20 cellular contexts compared by ENCODE assay signal in genomic region chr11:2998073-2998850, GRCh38. TPM values are rescaled to one million over a fixed set of nuclear protein-coding genes. Genes with fewer than 3 reads are reported as not detected.
DNase-seq lines count a peak whose midpoint lies in the region; ATAC-seq and FAIRE-seq lines count a peak whose summit lies in the region.
"Had no signal": no experiment of that assay in that cellular context is flagged by ENCODE, and none has a peak within 500 bp of the region (broad histone marks: within the 10 kb centered on the region; RNA-seq: fewer than 3 reads in every experiment).

No MANE protein-coding gene starts in this region.

- peak; percentile 33 for DNase-seq in NCI-H82 (lab: John Stamatoyannopoulos, UW)
- no peak for DNase-seq in NCI-H82 treated with DMSO at 0.1 percent for 48 hours (lab: John Stamatoyannopoulos, UW; ENCODE audit: unreplicated experiment)
- peak; percentile 28 for DNase-seq in NCI-H524 treated with DMSO at 0.1 percent for 48 hours (lab: John Stamatoyannopoulos, UW)
- DNase-seq in small intestine, result peak; percentile 47
- DNase-seq in stimulated activated naive B cell treated with anti-CD40 and anti-IgM and Interleukin-4, amounts not matched to agents 10 μg/mL and 1 μg/mL and 100 μg/mL, for 72 hours, result no peak
- DNase-seq in occipital lobe (lab: John Stamatoyannopoulos, UW), result no peak
- DNase-seq in frontal cortex (ENCODE audit: low spot score in 2 of 2), result no peak
- DNase-seq: activated CD4-positive, alpha-beta T cell treated with anti-CD3 and anti-CD28 coated beads, Interleukin-2, amount 10 ng/mL, durations not matched to agents 7 days and 5 days; activated naive CD8-positive, alpha-beta T cell treated with anti-CD3 and anti-CD28 coated beads, Interleukin-2, amount 10 ng/mL, durations not matched to agents 7 days and 5 days; CD4-positive, alpha-beta T cell; effector memory CD4-positive, alpha-beta T cell; Kasumi-1; naive B cell; NCI-H1105; upper lobe of right lung had no signal

- H3K27ac Mint-ChIP-seq in stimulated activated naive B cell treated with anti-CD40 and anti-IgM and Interleukin-4, amounts not matched to agents 10 μg/mL and 1 μg/mL and 100 μg/mL, for 72 hours, result no peak overlapping the region
- H3K27ac Mint-ChIP-seq: activated naive CD8-positive, alpha-beta T cell treated with anti-CD3 and anti-CD28 coated beads, Interleukin-2, amount 10 ng/mL, durations not matched to agents 7 days and 5 days; CD4-positive, alpha-beta T cell had no signal

- H3K4me3 ChIP-seq in small intestine (ENCODE audit: low read depth in 1 of 2, low read length in 2 of 2), result no peak overlapping the region
- H3K4me3 ChIP-seq: breast epithelium, lung, skin epidermis, upper lobe of right lung had no signal

- H3K4me3 Mint-ChIP-seq in stimulated activated naive B cell treated with anti-CD40 and anti-IgM and Interleukin-4, amounts not matched to agents 10 μg/mL and 1 μg/mL and 100 μg/mL, for 72 hours, result no peak overlapping the region
- H3K4me3 Mint-ChIP-seq: activated CD4-positive, alpha-beta T cell treated with anti-CD3 and anti-CD28 coated beads, Interleukin-2, amount 10 ng/mL, durations not matched to agents 7 days and 5 days; activated naive CD8-positive, alpha-beta T cell treated with anti-CD3 and anti-CD28 coated beads, Interleukin-2, amount 10 ng/mL, durations not matched to agents 7 days and 5 days; CD4-positive, alpha-beta T cell had no signal

- peaks cover 0 to 2% of the 10 kb centered on the region in 2 donors for H3K4me1 Mint-ChIP-seq in stimulated activated naive B cell treated with anti-CD40 and anti-IgM and Interleukin-4, amounts not matched to agents 10 μg/mL and 1 μg/mL and 100 μg/mL, for 72 hours

- WGBS in small intestine, 3 donors, result 63 to 80% (median 70%) methylated on average over 6 to 7 of the region's 7 CpGs

- H3K27me3 Mint-ChIP-seq in stimulated activated naive B cell treated with anti-CD40 and anti-IgM and Interleukin-4, amounts not matched to agents 10 μg/mL and 1 μg/mL and 100 μg/mL, for 72 hours, result no peaks in the 10 kb centered on the region
- H3K27me3 Mint-ChIP-seq: activated CD4-positive, alpha-beta T cell treated with anti-CD3 and anti-CD28 coated beads, Interleukin-2, amount 10 ng/mL, durations not matched to agents 7 days and 5 days; activated naive CD8-positive, alpha-beta T cell treated with anti-CD3 and anti-CD28 coated beads, Interleukin-2, amount 10 ng/mL, durations not matched to agents 7 days and 5 days; CD4-positive, alpha-beta T cell; naive B cell had no signal

- H3K9me3 Mint-ChIP-seq in stimulated activated naive B cell treated with anti-CD40 and anti-IgM and Interleukin-4, amounts not matched to agents 10 μg/mL and 1 μg/mL and 100 μg/mL, for 72 hours, result no peaks in the 10 kb centered on the region
- H3K9me3 Mint-ChIP-seq: activated CD4-positive, alpha-beta T cell treated with anti-CD3 and anti-CD28 coated beads, Interleukin-2, amount 10 ng/mL, durations not matched to agents 7 days and 5 days; activated naive CD8-positive, alpha-beta T cell treated with anti-CD3 and anti-CD28 coated beads, Interleukin-2, amount 10 ng/mL, durations not matched to agents 7 days and 5 days; CD4-positive, alpha-beta T cell; naive B cell had no signal

- H3K27ac ChIP-seq in cingulate gyrus (ENCODE audit: low read depth, low read length), result peak overlapping the region; percentile 54
- H3K27ac ChIP-seq in small intestine (ENCODE audit: low read depth in 1 of 2, low read length in 1 of 2), result no peak overlapping the region
- H3K27ac ChIP-seq: skin epidermis, upper lobe of right lung had no signal

- H3K9me3 ChIP-seq in small intestine (ENCODE audit: control insufficient read depth, low read depth), result no peaks in the 10 kb centered on the region
- H3K9me3 ChIP-seq: breast epithelium, upper lobe of right lung had no signal

- no peak for FAIRE-seq in small intestine (lab: Jason Lieb, UNC)
- FAIRE-seq in frontal cortex (lab: Jason Lieb, UNC), result no peak
- FAIRE-seq: GM19239 had no signal

- no peaks in the 10 kb centered on the region for H3K4me1 ChIP-seq in small intestine (ENCODE audit: control insufficient read depth in 2 of 2, insufficient read depth in 1 of 2, low read depth in 1 of 2, low read length in 1 of 2)
- H3K4me1 ChIP-seq: upper lobe of right lung had no signal

- ATAC-seq in stimulated activated naive B cell treated with anti-CD40 and anti-IgM and Interleukin-4, amounts not matched to agents 10 μg/mL and 1 μg/mL and 100 μg/mL, for 72 hours (replicated peaks), result no peak
- ATAC-seq: upper lobe of right lung had no signal

- H3K36me3 Mint-ChIP-seq in stimulated activated naive B cell treated with anti-CD40 and anti-IgM and Interleukin-4, amounts not matched to agents 10 μg/mL and 1 μg/mL and 100 μg/mL, for 72 hours, result peaks cover 26 to 35% of the 10 kb centered on the region in 2 donors

- peaks cover 8 to 17% of the 10 kb centered on the region in 2 donors for H3K36me3 ChIP-seq in small intestine (ENCODE audit: control insufficient read depth in 2 of 2, insufficient read depth in 2 of 2, low read length in 2 of 2)
- H3K36me3 ChIP-seq: breast epithelium had no signal

- no peaks in the 10 kb centered on the region for H3K27me3 ChIP-seq in small intestine (ENCODE audit: control insufficient read depth in 2 of 2, insufficient read depth in 2 of 2, low read length in 2 of 2)
- H3K27me3 ChIP-seq: breast epithelium, upper lobe of right lung had no signal

RNA-seq across cellular contexts. Expression of gene NAP1L4, which starts 6.1 kb away (rescaled TPM):
- 10 to 100 TPM; 75.1 to 85.0 (median 84.1) TPM for polyA plus RNA-seq in small intestine
- total RNA-seq in occipital lobe (207 TPM), frontal cortex (245 TPM)

RNA-seq across cellular contexts. Expression of gene CARS1, which starts 59.0 kb away (rescaled TPM):
- polyA plus RNA-seq in small intestine, result 10 to 100 TPM; 41.9 to 69.8 (median 43.8) TPM
- total RNA-seq in occipital lobe, result 35.7 TPM
- total RNA-seq in frontal cortex, result 33.8 TPM

Comparison
In these comparisons a context has a peak if more than half of its experiments do, and no peak if none do; other contexts are left out.
1. DNase-seq: peak in NCI-H82 (single experiment), NCI-H524 treated with DMSO at 0.1 percent for 48 hours (single experiment) and small intestine (single experiment); none in NCI-H82 treated with DMSO at 0.1 percent for 48 hours (single experiment), stimulated activated naive B cell treated with anti-CD40 and anti-IgM and Interleukin-4, amounts not matched to agents 10 μg/mL and 1 μg/mL and 100 μg/mL, for 72 hours (single experiment), occipital lobe (single experiment) and frontal cortex (0 of 2).